32 cellular contexts compared by ENCODE assay signal in genomic region chr18:28728891-28729290, GRCh38.
A peak's percentile ranks its signal among the peaks of the same experiment; 100 is the strongest.
DNase-seq lines count a peak whose midpoint lies in the region; ATAC-seq, FAIRE-seq and TF ChIP-seq lines count a peak whose summit lies in the region.
"Had no signal": no experiment of that assay in that cellular context is flagged by ENCODE, and none has a peak within 500 bp of the region (broad histone marks: within the 10 kb centered on the region; RNA-seq: fewer than 3 reads in every experiment).

No MANE protein-coding gene starts in this region.

- no peaks in the 10 kb centered on the region for H3K27me3 Mint-ChIP-seq in MCF 10A (ENCODE audit: insufficient read depth, unreplicated experiment)
- H3K27me3 Mint-ChIP-seq: brain; CD4-positive, alpha-beta memory T cell; stimulated activated naive CD8-positive, alpha-beta T cell treated with anti-CD3 and anti-CD28 coated beads, Interleukin-15, Interleukin-2, amounts not matched to agents 100 ng/mL and 50 ng/mL, for 24 hours had no signal

- dilution Hi-C loops in mammary epithelial cell (cut with HindIII; ENCODE audit: low sequenced_read_pairs): no loop called here

- H3K9ac ChIP-seq in mammary epithelial cell (ENCODE audit: insufficient read depth, low read length): no peak overlapping the region

- ATAC-seq in foreskin keratinocyte: peak; percentile 49
- no peak for ATAC-seq in GM21723 (IDR thresholded peaks at IDR 0.05; ENCODE audit: unreplicated experiment)
- ATAC-seq in HG03108 (IDR thresholded peaks at IDR 0.05; ENCODE audit: unreplicated experiment): no peak
- ATAC-seq: gastroesophageal sphincter, K562, left lobe of liver had no signal

- H3K27ac Mint-ChIP-seq in MCF 10A (ENCODE audit: low read depth, unreplicated experiment): no peak overlapping the region
- H3K27ac Mint-ChIP-seq: brain; CD4-positive, alpha-beta memory T cell; immature natural killer cell; stimulated activated naive CD8-positive, alpha-beta T cell treated with anti-CD3 and anti-CD28 coated beads, Interleukin-15, Interleukin-2, amounts not matched to agents 100 ng/mL and 50 ng/mL, for 24 hours had no signal

- H3K36me3 Mint-ChIP-seq in MCF 10A (ENCODE audit: insufficient read depth, unreplicated experiment): peaks cover 6% of the 10 kb centered on the region
- H3K36me3 Mint-ChIP-seq: brain; CD4-positive, alpha-beta memory T cell; immature natural killer cell had no signal

- POLR2A ChIA-PET in MCF 10A (lab: Yijun Ruan, JAX): no interaction called here

- no peak overlapping the region for H2AFZ ChIP-seq in mammary epithelial cell (ENCODE audit: low read depth, low read length)

- H3K4me1 ChIP-seq in mammary epithelial cell (ENCODE audit: insufficient read depth, low read length): peaks cover 9% of the 10 kb centered on the region
- peaks cover 20% of the 10 kb centered on the region for H3K4me1 ChIP-seq in foreskin keratinocyte
- H3K4me1 ChIP-seq: gastroesophageal sphincter, prostate gland, sigmoid colon had no signal

- H3K4me3 ChIP-seq in mammary epithelial cell (replicated peaks in 1 of 3; ENCODE audit: insufficient read depth in 1 of 3, low read depth in 2 of 3, low read length in 3 of 3) (no peak overlapping the region), bronchial epithelial cell (ENCODE audit: low read depth, low read length) (no peak overlapping the region)
- H3K4me3 ChIP-seq: gastroesophageal sphincter, K562, MG63, prostate gland, sigmoid colon, SK-N-MC, thoracic aorta had no signal

- no peaks in the 10 kb centered on the region for H3K27me3 ChIP-seq in mammary epithelial cell (ENCODE audit: insufficient read depth, low read length)
- H3K27me3 ChIP-seq in bronchial epithelial cell (ENCODE audit: control insufficient read depth, insufficient read depth, low read length): no peaks in the 10 kb centered on the region
- no peaks in the 10 kb centered on the region for H3K27me3 ChIP-seq in foreskin keratinocyte
- H3K27me3 ChIP-seq: gastroesophageal sphincter, MG63, sigmoid colon had no signal

- H3K36me3 ChIP-seq in mammary epithelial cell (ENCODE audit: insufficient read depth, low read length): no peaks in the 10 kb centered on the region
- H3K36me3 ChIP-seq in bronchial epithelial cell (ENCODE audit: control insufficient read depth, insufficient read depth, low read length): no peaks in the 10 kb centered on the region
- H3K36me3 ChIP-seq: gastroesophageal sphincter, MG63, prostate gland, sigmoid colon, thoracic aorta had no signal

- CTCF ChIA-PET in mammary epithelial cell (lab: Charles Lee; ENCODE audit: low non-redundant PET) (no interaction called here), MCF 10A (lab: Yijun Ruan, JAX) (interaction anchor here (1.0 kb wide), 1 partner anchor 9 kb away, joined by 3 read pairs; no protein-coding TSS in a partner anchor)

- no peak overlapping the region for H3K27ac ChIP-seq in mammary epithelial cell (ENCODE audit: insufficient read depth, low read depth, low read length)
- no peak overlapping the region for H3K27ac ChIP-seq in foreskin keratinocyte
- H3K27ac ChIP-seq: 22Rv1, gastroesophageal sphincter, prostate gland, RWPE1, sigmoid colon, SK-N-MC, thoracic aorta had no signal

- peaks cover 4% of the 10 kb centered on the region for H3K4me1 Mint-ChIP-seq in MCF 10A (ENCODE audit: insufficient read depth, unreplicated experiment)
- H3K4me1 Mint-ChIP-seq: brain; CD4-positive, alpha-beta memory T cell had no signal

- no peaks in the 10 kb centered on the region for H3K9me3 Mint-ChIP-seq in MCF 10A (ENCODE audit: unreplicated experiment)
- H3K9me3 Mint-ChIP-seq: immature natural killer cell had no signal

- WGBS in mammary epithelial cell (ENCODE audit: low coverage, missing lambda C conversion rate): 40% methylated on average over 2 of the region's 2 CpGs

- BruUV-seq in mammary epithelial cell (replicated peaks; lab: Mats Ljungman, UMichigan) (no TSS peak), MCF 10A (replicated peaks; lab: Mats Ljungman, UMichigan) (no TSS peak)

- in situ Hi-C loops in mammary epithelial cell (cut with MboI; ENCODE audit: low sequenced_read_pairs in 2 of 2): no loop called here

- intact Hi-C loops in mammary epithelial cell (cut with micrococcal nuclease) (no loop called here), MCF 10A (cut with micrococcal nuclease) (no loop called here)

- H3K4me3 Mint-ChIP-seq in MCF 10A (ENCODE audit: unreplicated experiment): no peak overlapping the region
- H3K4me3 Mint-ChIP-seq: brain; CD4-positive, alpha-beta memory T cell; immature natural killer cell; stimulated activated naive CD8-positive, alpha-beta T cell treated with anti-CD3 and anti-CD28 coated beads, Interleukin-15, Interleukin-2, amounts not matched to agents 100 ng/mL and 50 ng/mL, for 24 hours had no signal

- H4K20me1 ChIP-seq in mammary epithelial cell (ENCODE audit: insufficient read depth, low read length): no peaks in the 10 kb centered on the region

- H3K4me2 ChIP-seq in mammary epithelial cell (ENCODE audit: insufficient read depth, low read depth, low read length): no peak overlapping the region

- no peaks in the 10 kb centered on the region for H3K79me2 ChIP-seq in mammary epithelial cell (ENCODE audit: insufficient read depth, low read length)

- DNase-seq in mammary epithelial cell: peak; percentile 9
- no peak for DNase-seq in MCF 10A (ENCODE audit: unreplicated experiment)
- peak; percentile 41 for DNase-seq in bronchial epithelial cell (ENCODE audit: low read depth)
- peak; percentile 23 to 51 for DNase-seq in foreskin keratinocyte
- no peak for DNase-seq in SW 1271 (lab: John Stamatoyannopoulos, UW)
- no peak for DNase-seq in frontal cortex (ENCODE audit: low spot score in 2 of 2)
- DNase-seq: activated CD4-positive, alpha-beta T cell treated with anti-CD3 and anti-CD28 coated beads for 4 hours; activated gamma-delta T cell; CD4-positive, alpha-beta memory T cell; hippocampal formation; immature natural killer cell; MG63; NCI-H1417 treated with DMSO at 0.1 percent for 48 hours; NCI-H2081 treated with DMSO at 0.1 percent for 48 hours; NCI-H345; NCI-H774; sigmoid colon had no signal

- FAIRE-seq in bronchial epithelial cell (lab: Jason Lieb, UNC): no peak
- no peak for FAIRE-seq in frontal cortex (lab: Jason Lieb, UNC)
- FAIRE-seq: endothelial cell of umbilical vein, H54, K562, urothelium cell line had no signal

- no peaks in the 10 kb centered on the region for H3K9me3 ChIP-seq in mammary epithelial cell (replicated peaks; ENCODE audit: insufficient read depth, low read length)
- H3K9me3 ChIP-seq: gastroesophageal sphincter, MG63, prostate gland, sigmoid colon, thoracic aorta had no signal

- TF ChIP-seq CTCF in mammary epithelial cell (conservative IDR thresholded peaks at IDR 0.05 in 1 of 2, IDR thresholded peaks at IDR 0.05 in 1 of 2; ENCODE audit: extremely low read depth in 1 of 2, insufficient read depth in 1 of 2, low read depth in 1 of 2, low read length in 2 of 2) (no peak), MCF 10A (IDR thresholded peaks at IDR 0.05; ENCODE audit: unreplicated experiment) (no peak), bronchial epithelial cell (IDR thresholded peaks at IDR 0.05; ENCODE audit: insufficient read depth, low read length, severe bottlenecking) (no peak), foreskin keratinocyte (conservative IDR thresholded peaks at IDR 0.05) (no peak)

Comparison
In these comparisons a context has a peak if more than half of its experiments do, and no peak if none do; other contexts are left out.
1. DNase-seq: peak in mammary epithelial cell (single experiment), bronchial epithelial cell (single experiment) and foreskin keratinocyte (2 of 2); none in MCF 10A (single experiment), SW 1271 (0 of 2) and frontal cortex (0 of 2).